Comparison of ENCODE assay signal across 9 cellular contexts in genomic region chr18:908631-909621, GRCh38. TPM values are rescaled to one million over a fixed set of nuclear protein-coding genes. Genes with fewer than 3 reads are reported as not detected.
DNase-seq lines count a peak whose midpoint lies in the region; ATAC-seq and TF ChIP-seq lines count a peak whose summit lies in the region.
"Had no signal": no experiment of that assay in that cellular context is flagged by ENCODE, and none has a peak within 500 bp of the region (broad histone marks: within the 10 kb centered on the region; RNA-seq: fewer than 3 reads in every experiment).

No MANE protein-coding gene starts in this region.

- H3K4me1 ChIP-seq in ACC112 (ENCODE audit: control insufficient read depth, insufficient read depth, low read length, unreplicated experiment) (no peaks in the 10 kb centered on the region), HEK293 (ENCODE audit: control insufficient read depth, insufficient read depth, low read length) (peaks cover 15% of the 10 kb centered on the region; the same call in 1 of the 2 replicates), ascending aorta (peaks cover 25 to 32% of the 10 kb centered on the region in 2 donors), mucosa of rectum (ENCODE audit: control insufficient read depth in 2 of 2, insufficient read depth in 2 of 2, low read length in 2 of 2) (peaks cover 2% of the 10 kb centered on the region in 2 donors)

- no peak for TF ChIP-seq CTCF in HEK293 (tag by site-specific recombination; IDR thresholded peaks at IDR 0.05)
- no peak for TF ChIP-seq CTCF in ascending aorta (IDR thresholded peaks at IDR 0.05)

- no peak overlapping the region for H3K27ac ChIP-seq in ACC112 (ENCODE audit: low read depth, low read length)
- H3K27ac ChIP-seq in HEK293 (ENCODE audit: extremely low read depth, low read depth, low read length), result no peak overlapping the region
- no peak overlapping the region for H3K27ac ChIP-seq in ascending aorta
- H3K27ac ChIP-seq in mucosa of rectum (ENCODE audit: low read depth in 2 of 2, low read length in 2 of 2), result no peak overlapping the region

- H3K4me3 ChIP-seq in ACC112 (ENCODE audit: low read depth, low read length) (peak overlapping the region; percentile 67), HEK293 (ENCODE audit: low read depth, low read length) (no peak overlapping the region), ascending aorta (peak overlapping the region; percentile 64 to 65), mucosa of rectum (ENCODE audit: low read length in 2 of 2) (peak overlapping the region; percentile 16 to 48)

- CTCF ChIA-PET in HEK293 (lab: Yijun Ruan, JAX), result interaction anchor here (0.7 kb wide), 1 partner anchor 53 kb away, joined by 4 read pairs; no protein-coding TSS in a partner anchor

- H3K9me3 ChIP-seq in HEK293 (ENCODE audit: control insufficient read depth, insufficient read depth, low read depth, low read length), result no peaks in the 10 kb centered on the region
- no peaks in the 10 kb centered on the region for H3K9me3 ChIP-seq in ascending aorta
- H3K9me3 ChIP-seq in mucosa of rectum (ENCODE audit: control insufficient read depth in 2 of 2, low read length in 2 of 2), result no peaks in the 10 kb centered on the region

- H3K36me3 ChIP-seq in ACC112 (ENCODE audit: insufficient read depth, low read length) (no peaks in the 10 kb centered on the region), HEK293 (ENCODE audit: control insufficient read depth in 2 of 2, insufficient read depth in 1 of 2, low read length in 2 of 2) (no peaks in the 10 kb centered on the region), ascending aorta (no peaks in the 10 kb centered on the region), mucosa of rectum (ENCODE audit: control insufficient read depth in 2 of 2, insufficient read depth in 2 of 2, low read length in 2 of 2) (no peaks in the 10 kb centered on the region)

- ATAC-seq in HG03025 (IDR thresholded peaks at IDR 0.05; ENCODE audit: low FRiP score, unreplicated experiment) (no peak), HG02763 (IDR thresholded peaks at IDR 0.05; ENCODE audit: unreplicated experiment) (no peak)

- H3K27me3 ChIP-seq in ACC112 (ENCODE audit: insufficient read depth, low read length), result peaks cover 98% of the 10 kb centered on the region
- H3K27me3 ChIP-seq in ascending aorta, result peaks cover 51% of the 10 kb centered on the region
- peaks cover 38 to 42% of the 10 kb centered on the region in 2 donors for H3K27me3 ChIP-seq in mucosa of rectum (ENCODE audit: control insufficient read depth in 2 of 2, insufficient read depth in 2 of 2, low read length in 2 of 2)

- POLR2A ChIA-PET in HEK293 (lab: Yijun Ruan, JAX), result no interaction called here

- no peaks in the 10 kb centered on the region for H3K79me2 ChIP-seq in ACC112 (ENCODE audit: control insufficient read depth, insufficient read depth, low read length, unreplicated experiment)

- H2AFZ ChIP-seq in ACC112 (ENCODE audit: low read length, unreplicated experiment), result no peak overlapping the region

- DNase-seq in ascending aorta (ENCODE audit: low spot score in 2 of 2) (no peak), anterior cingulate cortex (lab: John Stamatoyannopoulos, UW) (no peak)
- DNase-seq in NK-92 treated with Interleukin-12 subunit alpha and Interleukin-12 subunit beta, amount 100 ng/mL, for 24 hours (lab: John Stamatoyannopoulos, UW), result no peak

- intact Hi-C loops in ascending aorta (cut with DNase I), result no loop called here

- no peak overlapping the region for H3K9ac ChIP-seq in mucosa of rectum (ENCODE audit: low read depth in 1 of 2, low read length in 2 of 2)

TF ChIP-seq in HEK293, 187 proteins besides CTCF, POLR2A, EP300 and RAD21:
- 0 out of 2 replicates have a peak, but pooled peaks have one; percentile 23 for TF ChIP-seq GLIS2 (tag by site-specific recombination; IDR thresholded peaks at IDR 0.05)
- TF ChIP-seq ZNF24 (tag by site-specific recombination; IDR thresholded peaks at IDR 0.05), result no peak
- no peak for TF ChIP-seq ZNF677 (tag by site-specific recombination; IDR thresholded peaks at IDR 0.05)
- no peak for TF ChIP-seq KLF8 (tag by site-specific recombination; IDR thresholded peaks at IDR 0.05)
- no peak for TF ChIP-seq ZNF585B (tag by site-specific recombination; IDR thresholded peaks at IDR 0.05)
- TF ChIP-seq ZNF292 (tag by site-specific recombination; IDR thresholded peaks at IDR 0.05; ENCODE audit: borderline replicate concordance, low read depth), result no peak
- TF ChIP-seq ZNF501 (tag by site-specific recombination; IDR thresholded peaks at IDR 0.05), result no peak
- TF ChIP-seq PRDM6 (tag by site-specific recombination; IDR thresholded peaks at IDR 0.05), result no peak
- no peak for TF ChIP-seq ZNF571 (tag by site-specific recombination; IDR thresholded peaks at IDR 0.05)
- TF ChIP-seq, protein P1, sequence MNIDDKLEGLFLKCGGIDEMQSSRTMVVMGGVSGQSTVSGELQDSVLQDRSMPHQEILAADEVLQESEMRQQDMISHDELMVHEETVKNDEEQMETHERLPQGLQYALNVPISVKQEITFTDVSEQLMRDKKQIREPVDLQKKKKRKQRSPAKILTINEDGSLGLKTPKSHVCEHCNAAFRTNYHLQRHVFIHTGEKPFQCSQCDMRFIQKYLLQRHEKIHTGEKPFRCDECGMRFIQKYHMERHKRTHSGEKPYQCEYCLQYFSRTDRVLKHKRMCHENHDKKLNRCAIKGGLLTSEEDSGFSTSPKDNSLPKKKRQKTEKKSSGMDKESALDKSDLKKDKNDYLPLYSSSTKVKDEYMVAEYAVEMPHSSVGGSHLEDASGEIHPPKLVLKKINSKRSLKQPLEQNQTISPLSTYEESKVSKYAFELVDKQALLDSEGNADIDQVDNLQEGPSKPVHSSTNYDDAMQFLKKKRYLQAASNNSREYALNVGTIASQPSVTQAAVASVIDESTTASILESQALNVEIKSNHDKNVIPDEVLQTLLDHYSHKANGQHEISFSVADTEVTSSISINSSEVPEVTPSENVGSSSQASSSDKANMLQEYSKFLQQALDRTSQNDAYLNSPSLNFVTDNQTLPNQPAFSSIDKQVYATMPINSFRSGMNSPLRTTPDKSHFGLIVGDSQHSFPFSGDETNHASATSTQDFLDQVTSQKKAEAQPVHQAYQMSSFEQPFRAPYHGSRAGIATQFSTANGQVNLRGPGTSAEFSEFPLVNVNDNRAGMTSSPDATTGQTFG (tag by site-specific recombination; IDR thresholded peaks at IDR 0.05; ENCODE audit: borderline replicate concordance), result no peak
- no peak for TF ChIP-seq MEIS1 (CRISPR knock-in tag; IDR thresholded peaks at IDR 0.05; ENCODE audit: borderline replicate concordance)
- no peak for TF ChIP-seq ZNF23 (tag by site-specific recombination; IDR thresholded peaks at IDR 0.05; ENCODE audit: borderline replicate concordance)
- 0 out of 2 replicates have a peak, but pooled peaks have one; percentile 34 for TF ChIP-seq ZNF692 (tag by site-specific recombination; IDR thresholded peaks at IDR 0.05)
- peak; percentile 29; the same call in 1 of the 2 replicates for TF ChIP-seq GLIS1 (tag by site-specific recombination; IDR thresholded peaks at IDR 0.05)
- no peak for TF ChIP-seq SCRT1 (tag by site-specific recombination; IDR thresholded peaks at IDR 0.05; ENCODE audit: borderline replicate concordance)
- no peak for TF ChIP-seq ZNF398 (tag by site-specific recombination; IDR thresholded peaks at IDR 0.05)
- TF ChIP-seq ZNF239 (tag by site-specific recombination; IDR thresholded peaks at IDR 0.05), result no peak
- TF ChIP-seq ZNF747 (tag by site-specific recombination; IDR thresholded peaks at IDR 0.05), result no peak
TF ChIP-seq in HEK293: peak in this region for 3.

RNA-seq across cellular contexts. Expression of gene ADCYAP1, which starts 4.3 kb away (rescaled TPM):
- total RNA-seq in ascending aorta, result not detected
- total RNA-seq: lung microvascular endothelial cell had no signal
